Comparison of ENCODE assay signal across 9 cellular contexts in genomic region chr13:32969516-32969941, GRCh38. TPM values are rescaled to one million over a fixed set of nuclear protein-coding genes. Genes with fewer than 3 reads are reported as not detected.
DNase-seq lines count a peak whose midpoint lies in the region; ATAC-seq and TF ChIP-seq lines count a peak whose summit lies in the region.
"Had no signal": no experiment of that assay in that cellular context is flagged by ENCODE, and none has a peak within 500 bp of the region (broad histone marks: within the 10 kb centered on the region; RNA-seq: fewer than 3 reads in every experiment).

No MANE protein-coding gene starts in this region.

- ATAC-seq in HG02938 (IDR thresholded peaks at IDR 0.05; ENCODE audit: unreplicated experiment): peak; percentile 78

- no peaks in the 10 kb centered on the region for H3K79me2 ChIP-seq in Karpas-422 (ENCODE audit: low read length)

- no peaks in the 10 kb centered on the region for H3K9me3 ChIP-seq in Karpas-422 (ENCODE audit: low read length)

- no peak overlapping the region for H2AFZ ChIP-seq in Karpas-422 (ENCODE audit: low read length)

- no peak for TF ChIP-seq CTCF in GM13976 (IDR thresholded peaks at IDR 0.05; ENCODE audit: borderline replicate concordance, control extremely low read depth, extremely low read depth, insufficient read depth, missing control alignments)

- no peaks in the 10 kb centered on the region for H3K4me1 ChIP-seq in Karpas-422 (ENCODE audit: low read length)

- no peak overlapping the region for H3K4me2 ChIP-seq in Karpas-422 (ENCODE audit: low read depth, low read length, poor library complexity, severe bottlenecking)

- H3K4me3 ChIP-seq in Karpas-422 (ENCODE audit: low read length): no peak overlapping the region

- no peaks in the 10 kb centered on the region for H4K20me1 ChIP-seq in Karpas-422 (ENCODE audit: insufficient read depth, low read depth, low read length)

- in situ Hi-C loops in GM13976 (cut with MboI; ENCODE audit: low sequenced_read_pairs, unreplicated experiment): no loop called here

- no peaks in the 10 kb centered on the region for H3K9me2 ChIP-seq in Karpas-422 (replicated peaks; ENCODE audit: insufficient read depth, low read length)

- H3K27ac ChIP-seq in Karpas-422 (ENCODE audit: low read length): no peak overlapping the region

- no peak overlapping the region for H3K9ac ChIP-seq in Karpas-422 (ENCODE audit: low read length)

- no peaks in the 10 kb centered on the region for H3K27me3 ChIP-seq in Karpas-422 (ENCODE audit: low read length)

- DNase-seq in GM13976 (ENCODE audit: low spot score) (peak; percentile 54), dedifferentiated amniotic fluid mesenchymal stem cell (ENCODE audit: extremely low spot score) (peak; percentile 60), pulmonary artery endothelial cell (ENCODE audit: low read depth, low spot score) (peak; percentile 15), pons (ENCODE audit: low spot score) (no peak), Karpas-422 (no peak)
- no peak for DNase-seq in stimulated activated CD4-positive, alpha-beta T cell treated with anti-CD3 and anti-CD28 coated beads, Interleukin-12 subunit alpha, Interleukin-12 subunit beta, amount 100 ng/mL, for 4 hours
- no peak for DNase-seq in stimulated activated CD4-positive, alpha-beta T cell treated with anti-CD3 and anti-CD28 coated beads, Interleukin-4, amount 100 ng/mL, for 24 hours

- no peaks in the 10 kb centered on the region for H3K36me3 ChIP-seq in Karpas-422 (ENCODE audit: insufficient read depth, low read length)

RNA-seq across cellular contexts. Expression of gene KL, which starts 46.7 kb away (rescaled TPM):
- total RNA-seq in pulmonary artery endothelial cell: not detected in 2 replicates
- total RNA-seq in Karpas-422 (2014; rRNA removed; shearing (Covaris generic); ENCODE audit: low replicate concordance): not detected in 2 replicates
- total RNA-seq: H1 had no signal

Comparison
In these comparisons a context has a peak if more than half of its experiments do, and no peak if none do; other contexts are left out.
1. DNase-seq: peak in GM13976 (single experiment), dedifferentiated amniotic fluid mesenchymal stem cell (single experiment) and pulmonary artery endothelial cell (single experiment); none in pons (single experiment), stimulated activated CD4-positive, alpha-beta T cell treated with anti-CD3 and anti-CD28 coated beads, Interleukin-12 subunit alpha, Interleukin-12 subunit beta, amount 100 ng/mL, for 4 hours (single experiment), stimulated activated CD4-positive, alpha-beta T cell treated with anti-CD3 and anti-CD28 coated beads, Interleukin-4, amount 100 ng/mL, for 24 hours (single experiment) and Karpas-422 (single experiment).